In genomic region chr13:110438211-110438610, GRCh38 we compare ENCODE assay signal across 1 cellular context.
A peak's percentile ranks its signal among the peaks of the same experiment; 100 is the strongest.
TF ChIP-seq lines count a peak whose summit lies in the region.

No MANE protein-coding gene starts in this region.

TF ChIP-seq in K562, 482 proteins besides CTCF, POLR2A, EP300 and RAD21 (continued from another document):
- TF ChIP-seq MGA (IDR thresholded peaks at IDR 0.05) (0 out of 2 replicates have a peak, but pooled peaks have one; percentile 16), USF1 (CRISPR knock-in tag; IDR thresholded peaks at IDR 0.05) (0 out of 2 replicates have a peak, but pooled peaks have one; percentile 35)
